ENCODE assay signal across 8 cellular contexts in genomic region chr4:3880595-3881120, GRCh38.
DNase-seq lines count a peak whose midpoint lies in the region; ATAC-seq and TF ChIP-seq lines count a peak whose summit lies in the region.

No MANE protein-coding gene starts in this region.

- intact Hi-C loops in mucosa of descending colon (cut with DNase I, micrococcal nuclease): no loop called here

- peak overlapping the region; percentile 72 to 73 for H3K4me3 Mint-ChIP-seq in effector memory CD8-positive, alpha-beta T cell

- H3K36me3 Mint-ChIP-seq in effector memory CD8-positive, alpha-beta T cell (ENCODE audit: insufficient read depth): peaks cover 2% of the 10 kb centered on the region

- H3K4me1 Mint-ChIP-seq in effector memory CD8-positive, alpha-beta T cell (ENCODE audit: low read depth in 2 of 2): peaks cover 23 to 28% of the 10 kb centered on the region in 2 donors

- H3K27ac Mint-ChIP-seq in effector memory CD8-positive, alpha-beta T cell: no peak overlapping the region

- no peak overlapping the region for H3K4me3 ChIP-seq in mucosa of descending colon

- H3K9me3 Mint-ChIP-seq in effector memory CD8-positive, alpha-beta T cell: peaks cover 0 to 4% of the 10 kb centered on the region in 2 donors

- H3K27me3 Mint-ChIP-seq in effector memory CD8-positive, alpha-beta T cell: peaks cover 40 to 64% of the 10 kb centered on the region in 2 donors

- TF ChIP-seq CTCF in C4-2B (conservative IDR thresholded peaks at IDR 0.05) (peak; percentile 85), mucosa of descending colon (IDR thresholded peaks at IDR 0.05) (peak; percentile 50)

- no peaks in the 10 kb centered on the region for H3K4me1 ChIP-seq in mucosa of descending colon (ENCODE audit: low read depth)

- peak; percentile 76 for DNase-seq in H4 (ENCODE audit: low spot score)
- peak; percentile 60 for DNase-seq in NCI-H69 (lab: John Stamatoyannopoulos, UW)
- DNase-seq in activated CD8-positive, alpha-beta memory T cell treated with anti-CD3 and anti-CD28 coated beads for 24 hours: peak; percentile 87
- DNase-seq in effector memory CD8-positive, alpha-beta T cell: peak; percentile 72
- DNase-seq in mucosa of descending colon: peak; percentile 65 to 82 (median 82)
- DNase-seq in stimulated activated CD8-positive, alpha-beta memory T cell treated with anti-CD3 and anti-CD28 coated beads, Interleukin-7, amount 100 ng/mL, for 4 hours (ENCODE audit: low read depth in 2 of 2): peak; percentile 24 to 45
- DNase-seq in GOT3 (lab: John Stamatoyannopoulos, UW): no peak

- peak; percentile 66 for ATAC-seq in effector memory CD8-positive, alpha-beta T cell (replicated peaks)
- ATAC-seq in mucosa of descending colon: peak; percentile 89

- no peaks in the 10 kb centered on the region for H3K36me3 ChIP-seq in mucosa of descending colon (ENCODE audit: low read depth)

- H3K27ac ChIP-seq in C4-2B: no peak overlapping the region

- H3K9me3 ChIP-seq in mucosa of descending colon: no peaks in the 10 kb centered on the region
